ENCODE assay signal across 9 cellular contexts in genomic region chr2:236166781-236167296, GRCh38. TPM values are rescaled to one million over a fixed set of nuclear protein-coding genes. Genes with fewer than 3 reads are reported as not detected.
DNase-seq lines count a peak whose midpoint lies in the region; ATAC-seq and TF ChIP-seq lines count a peak whose summit lies in the region.
"Had no signal": no experiment of that assay in that cellular context is flagged by ENCODE, and none has a peak within 500 bp of the region (broad histone marks: within the 10 kb centered on the region; RNA-seq: fewer than 3 reads in every experiment).

No MANE protein-coding gene starts in this region.

- peak; percentile 4; the same call in 1 of the 3 replicates for ATAC-seq in SK-N-SH treated with all-trans-retinoic acid at 6 μM for 48 hours
- peak; percentile 22 for ATAC-seq in stimulated activated effector memory CD8-positive, alpha-beta T cell treated with anti-CD3 and anti-CD28 coated beads, Interleukin-12 subunit alpha, Interleukin-12 subunit beta, amount 100 ng/mL, for 72 hours

- H3K36me3 Mint-ChIP-seq in activated CD4-positive, alpha-beta T cell treated with anti-CD3 and anti-CD28 coated beads, Interleukin-2, amount 10 ng/mL, durations not matched to agents 7 days and 5 days (ENCODE audit: low read depth) = peaks cover 3% of the 10 kb centered on the region
- H3K36me3 Mint-ChIP-seq in stimulated activated effector memory CD8-positive, alpha-beta T cell treated with anti-CD3 and anti-CD28 coated beads, Interleukin-12 subunit alpha, Interleukin-12 subunit beta, amount 100 ng/mL, for 72 hours = peaks cover 22% of the 10 kb centered on the region

- H3K27me3 Mint-ChIP-seq in activated CD4-positive, alpha-beta T cell treated with anti-CD3 and anti-CD28 coated beads, Interleukin-2, amount 10 ng/mL, durations not matched to agents 7 days and 5 days = peaks cover 63% of the 10 kb centered on the region

- DNase-seq in activated CD4-positive, alpha-beta T cell treated with anti-CD3 and anti-CD28 coated beads, Interleukin-2, amount 10 ng/mL, durations not matched to agents 7 days and 5 days = no peak
- DNase-seq in activated CD4-positive, alpha-beta T cell treated with anti-CD3 and anti-CD28 coated beads for 1 hour = no peak
- DNase-seq in stimulated activated effector memory CD8-positive, alpha-beta T cell treated with anti-CD3 and anti-CD28 coated beads, Interleukin-12 subunit alpha, Interleukin-12 subunit beta, amount 100 ng/mL, for 72 hours (ENCODE audit: low spot score in 2 of 2) = no peak
- no peak for DNase-seq in stimulated activated naive CD4-positive, alpha-beta T cell (lab: John Stamatoyannopoulos, UW)
- no peak for DNase-seq in NOMO-1 treated with DMSO at 0.1 percent for 48 hours (lab: John Stamatoyannopoulos, UW; ENCODE audit: unreplicated experiment)
- no peak for DNase-seq in stimulated activated CD4-positive, alpha-beta T cell treated with anti-CD3 and anti-CD28 coated beads, Interleukin-2, amount 100 ng/mL, for 24 hours

- POLR2A ChIA-PET in activated CD4-positive, alpha-beta T cell treated with anti-CD3 and anti-CD28 coated beads, Interleukin-2, amount 10 ng/mL, durations not matched to agents 7 days and 5 days (lab: Charles Lee) = no interaction called here

- H3K9me3 Mint-ChIP-seq in activated CD4-positive, alpha-beta T cell treated with anti-CD3 and anti-CD28 coated beads, Interleukin-2, amount 10 ng/mL, durations not matched to agents 7 days and 5 days = peaks cover 2% of the 10 kb centered on the region
- no peaks in the 10 kb centered on the region for H3K9me3 Mint-ChIP-seq in stimulated activated effector memory CD8-positive, alpha-beta T cell treated with anti-CD3 and anti-CD28 coated beads, Interleukin-12 subunit alpha, Interleukin-12 subunit beta, amount 100 ng/mL, for 72 hours

- H3K4me3 Mint-ChIP-seq in activated CD4-positive, alpha-beta T cell treated with anti-CD3 and anti-CD28 coated beads, Interleukin-2, amount 10 ng/mL, durations not matched to agents 7 days and 5 days = peak overlapping the region; percentile 19
- H3K4me3 Mint-ChIP-seq in stimulated activated effector memory CD8-positive, alpha-beta T cell treated with anti-CD3 and anti-CD28 coated beads, Interleukin-12 subunit alpha, Interleukin-12 subunit beta, amount 100 ng/mL, for 72 hours = peak overlapping the region; percentile 62

- H3K4me3 ChIP-seq in iPS-11a (ENCODE audit: low read depth, low read length) = peak overlapping the region; percentile 56

- CTCF ChIA-PET in activated CD4-positive, alpha-beta T cell treated with anti-CD3 and anti-CD28 coated beads, Interleukin-2, amount 10 ng/mL, durations not matched to agents 7 days and 5 days (lab: Charles Lee) = interaction anchor here (0.6 kb wide), 1 partner anchor 22 kb away, joined by 3 read pairs; no protein-coding TSS in a partner anchor

- peaks cover 3% of the 10 kb centered on the region for H3K4me1 Mint-ChIP-seq in activated CD4-positive, alpha-beta T cell treated with anti-CD3 and anti-CD28 coated beads, Interleukin-2, amount 10 ng/mL, durations not matched to agents 7 days and 5 days
- H3K4me1 Mint-ChIP-seq in stimulated activated effector memory CD8-positive, alpha-beta T cell treated with anti-CD3 and anti-CD28 coated beads, Interleukin-12 subunit alpha, Interleukin-12 subunit beta, amount 100 ng/mL, for 72 hours = peaks cover 10% of the 10 kb centered on the region

- peak overlapping the region; percentile 25 for H3K27ac Mint-ChIP-seq in activated CD4-positive, alpha-beta T cell treated with anti-CD3 and anti-CD28 coated beads, Interleukin-2, amount 10 ng/mL, durations not matched to agents 7 days and 5 days
- H3K27ac Mint-ChIP-seq in stimulated activated effector memory CD8-positive, alpha-beta T cell treated with anti-CD3 and anti-CD28 coated beads, Interleukin-12 subunit alpha, Interleukin-12 subunit beta, amount 100 ng/mL, for 72 hours = no peak overlapping the region

TF ChIP-seq in SK-N-SH treated with all-trans-retinoic acid at 6 μM for 48 hours, 23 proteins besides CTCF, POLR2A, EP300 and RAD21:
- TF ChIP-seq, protein P1, sequence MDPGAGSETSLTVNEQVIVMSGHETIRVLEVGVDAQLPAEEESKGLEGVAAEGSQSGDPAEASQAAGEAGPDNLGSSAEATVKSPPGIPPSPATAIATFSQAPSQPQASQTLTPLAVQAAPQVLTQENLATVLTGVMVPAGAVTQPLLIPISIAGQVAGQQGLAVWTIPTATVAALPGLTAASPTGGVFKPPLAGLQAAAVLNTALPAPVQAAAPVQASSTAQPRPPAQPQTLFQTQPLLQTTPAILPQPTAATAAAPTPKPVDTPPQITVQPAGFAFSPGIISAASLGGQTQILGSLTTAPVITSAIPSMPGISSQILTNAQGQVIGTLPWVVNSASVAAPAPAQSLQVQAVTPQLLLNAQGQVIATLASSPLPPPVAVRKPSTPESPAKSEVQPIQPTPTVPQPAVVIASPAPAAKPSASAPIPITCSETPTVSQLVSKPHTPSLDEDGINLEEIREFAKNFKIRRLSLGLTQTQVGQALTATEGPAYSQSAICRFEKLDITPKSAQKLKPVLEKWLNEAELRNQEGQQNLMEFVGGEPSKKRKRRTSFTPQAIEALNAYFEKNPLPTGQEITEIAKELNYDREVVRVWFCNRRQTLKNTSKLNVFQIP (CRISPR knock-in tag; IDR thresholded peaks at IDR 0.05; ENCODE audit: borderline replicate concordance, low read depth) = no peak

RNA-seq across cellular contexts. Expression of gene GBX2, which starts 1.3 kb away (rescaled TPM):
- total RNA-seq in activated CD4-positive, alpha-beta T cell treated with anti-CD3 and anti-CD28 coated beads, Interleukin-2, amount 10 ng/mL, durations not matched to agents 7 days and 5 days = not detected
- total RNA-seq: T-helper 2 cell treated with Interferon-gamma antibody and Interleukin-4, amounts not matched to agents 100 ng/mL and 5 ng/mL, for 36 hours had no signal
